ENCODE assay signal across 15 cellular contexts in the genomic region with DNA sequence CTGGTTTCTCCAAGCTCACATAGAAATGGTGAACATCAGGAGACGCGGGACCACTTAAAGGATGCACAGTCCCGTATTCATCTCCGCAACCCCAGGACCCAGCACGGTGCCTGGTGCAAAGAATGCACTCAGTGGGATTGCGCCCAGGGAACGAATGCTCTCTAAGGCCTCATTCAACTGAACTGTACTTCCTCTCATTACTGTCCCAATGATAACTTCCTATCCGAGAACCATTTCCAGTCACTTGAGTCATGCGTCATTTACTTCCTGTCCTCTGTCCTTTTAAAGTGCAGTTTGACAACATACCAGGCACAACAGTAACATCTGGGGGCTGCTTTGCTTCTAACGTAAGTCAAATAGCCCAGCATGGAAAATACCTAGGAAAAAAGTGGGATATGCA.
DNase-seq lines count a peak whose midpoint lies in the region; ATAC-seq and TF ChIP-seq lines count a peak whose summit lies in the region.
"Had no signal": no experiment of that assay in that cellular context is flagged by ENCODE, and none has a peak within 500 bp of the region (broad histone marks: within the 10 kb centered on the region; RNA-seq: fewer than 3 reads in every experiment).

No MANE protein-coding gene starts in this region.

- no peak overlapping the region for H4K5ac ChIP-seq in H9 (ENCODE audit: insufficient read length, low read depth, low read length)

- ATAC-seq in heart left ventricle (peak; percentile 55 to 90 (median 77)), HG02588 (IDR thresholded peaks at IDR 0.05; ENCODE audit: unreplicated experiment) (no peak), GM18511 (IDR thresholded peaks at IDR 0.05; ENCODE audit: unreplicated experiment) (no peak), GM18519 (IDR thresholded peaks at IDR 0.05; ENCODE audit: low FRiP score, unreplicated experiment) (no peak)

- DNase-seq in H9 = no peak
- DNase-seq in RPMI7951 (ENCODE audit: low read depth) = peak; percentile 37
- DNase-seq in heart left ventricle = peak in 4 of 5 donors; percentile 11 to 34 (median 28)
- no peak for DNase-seq in prostate gland (ENCODE audit: low spot score)
- no peak for DNase-seq in DMS79 (lab: John Stamatoyannopoulos, UW)
- DNase-seq: activated CD4-positive, alpha-beta T cell treated with anti-CD3 and anti-CD28 coated beads, Interleukin-2, amount 10 ng/mL, durations not matched to agents 7 days and 5 days; activated gamma-delta T cell treated with Interleukin-2 at 50 U/mL for 16 hours; esophagus squamous epithelium; NCI-H446 had no signal

- peaks cover 3% of the 10 kb centered on the region for H3K79me1 ChIP-seq in H9 (ENCODE audit: insufficient read depth, low read depth, low read length, poor library complexity, severe bottlenecking)

- no peak overlapping the region for H3K18ac ChIP-seq in H9 (ENCODE audit: insufficient read length, low read depth, low read length)

- H3K9ac ChIP-seq in H9 (ENCODE audit: extremely low read depth, insufficient read length, low read length) = no peak overlapping the region

- H4K8ac ChIP-seq in H9 (replicated peaks; ENCODE audit: insufficient read length, low read depth, low read length) = no peak overlapping the region

- H3K27me3 Mint-ChIP-seq in H9 (ENCODE audit: low read depth) = no peaks in the 10 kb centered on the region
- H3K27me3 Mint-ChIP-seq: activated CD4-positive, alpha-beta T cell treated with anti-CD3 and anti-CD28 coated beads, Interleukin-2, amount 10 ng/mL, durations not matched to agents 7 days and 5 days had no signal

- H2BK12ac ChIP-seq in H9 (ENCODE audit: insufficient read length, low read depth, low read length) = no peak overlapping the region

- no peak overlapping the region for H3K27ac ChIP-seq in H9 (ENCODE audit: insufficient read length, low read depth, low read length)
- H3K27ac ChIP-seq in heart left ventricle = peak overlapping the region in 5 of 12 donors; percentile 15 to 87 (median 40)
- peak overlapping the region; percentile 69 to 77 for H3K27ac ChIP-seq in prostate gland
- H3K27ac ChIP-seq: cardiac muscle cell, SJSA1 had no signal

- H3K79me2 ChIP-seq in H9 (ENCODE audit: insufficient read depth, low read length) = peaks cover 12% of the 10 kb centered on the region; the same call in 1 of the 2 replicates

- H3K27ac Mint-ChIP-seq in H9 = no peak overlapping the region; a peak in 1 of 7 replicates
- H3K27ac Mint-ChIP-seq: activated CD4-positive, alpha-beta T cell treated with anti-CD3 and anti-CD28 coated beads, Interleukin-2, amount 10 ng/mL, durations not matched to agents 7 days and 5 days had no signal

- no peak overlapping the region for H2AK5ac ChIP-seq in H9 (ENCODE audit: insufficient read length, low read length)

- no peak overlapping the region for H2AFZ ChIP-seq in H9 (ENCODE audit: low read length)

- no CpG with 5 or more reads among the region's 10 CpGs for WGBS in H9 (ENCODE audit: extremely low coverage, insufficient read length, low lambda C conversion rate)
- WGBS in heart left ventricle, 4 donors = 54 to 63% (median 60%) methylated on average over 10 of the region's 10 CpGs
- WGBS in prostate gland = 84% methylated on average over 10 of the region's 10 CpGs

- H3K14ac ChIP-seq in H9 (ENCODE audit: insufficient read depth, low read length) = no peak overlapping the region; the same call in 1 of the 2 replicates

- H2BK120ac ChIP-seq in H9 (ENCODE audit: low read depth, low read length, poor library complexity, severe bottlenecking) = no peak overlapping the region

- H3T11ph ChIP-seq in H9 (ENCODE audit: low read length) = no peak overlapping the region

- H3K23me2 ChIP-seq in H9 (ENCODE audit: insufficient read length, low read depth, low read length, poor library complexity, severe bottlenecking) = no peaks in the 10 kb centered on the region

- H3K36me3 ChIP-seq in heart left ventricle = no peaks in the 10 kb centered on the region
- no peaks in the 10 kb centered on the region for H3K36me3 ChIP-seq in prostate gland
- H3K36me3 ChIP-seq: cardiac muscle cell, SJSA1 had no signal

- H2BK5ac ChIP-seq in H9 (ENCODE audit: insufficient read length, low read length) = no peak overlapping the region

- H3K4me1 ChIP-seq in H9 (ENCODE audit: insufficient read depth, low read length) (peaks cover 6% of the 10 kb centered on the region; the same call in 1 of the 2 replicates), heart left ventricle (peaks cover 0 to 48% (median 0%) of the 10 kb centered on the region in 12 donors), prostate gland (replicated peaks) (peaks cover 8% of the 10 kb centered on the region)
- H3K4me1 ChIP-seq: SJSA1 had no signal

- H2BK15ac ChIP-seq in H9 (ENCODE audit: low read depth, low read length) = peak overlapping the region; percentile 71; the same call in 1 of the 2 replicates

- H3K23ac ChIP-seq in H9 (ENCODE audit: insufficient read length, low read depth, low read length) = no peak overlapping the region

- no peaks in the 10 kb centered on the region for H3K27me3 ChIP-seq in H9 (ENCODE audit: insufficient read depth, low read length)
- no peaks in the 10 kb centered on the region for H3K27me3 ChIP-seq in heart left ventricle
- no peaks in the 10 kb centered on the region for H3K27me3 ChIP-seq in prostate gland (replicated peaks; ENCODE audit: insufficient read depth)
- H3K27me3 ChIP-seq: cardiac muscle cell, esophagus squamous epithelium, SJSA1 had no signal

- H3K4me1 Mint-ChIP-seq in H9 = peaks cover 35% of the 10 kb centered on the region in 2 experiments
- H3K4me1 Mint-ChIP-seq: neural crest cell had no signal

- H3K4me3 ChIP-seq in heart left ventricle (peak overlapping the region in 1 of 12 donors; percentile 16), prostate gland (no peak overlapping the region)
- H3K4me3 ChIP-seq: cardiac muscle cell, esophagus squamous epithelium, SJSA1 had no signal

- TF ChIP-seq POLR2A in heart left ventricle (IDR thresholded peaks at IDR 0.05) (no peak), prostate gland (IDR thresholded peaks at IDR 0.05) (no peak)

- no peak overlapping the region for H4K91ac ChIP-seq in H9 (ENCODE audit: insufficient read length, low read depth, low read length)

- H3K9me3 Mint-ChIP-seq in H9 = no peaks in the 10 kb centered on the region
- H3K9me3 Mint-ChIP-seq: activated CD4-positive, alpha-beta T cell treated with anti-CD3 and anti-CD28 coated beads, Interleukin-2, amount 10 ng/mL, durations not matched to agents 7 days and 5 days; neural crest cell had no signal

- H3K4me3 Mint-ChIP-seq in H9 = no peak overlapping the region
- H3K4me3 Mint-ChIP-seq: activated CD4-positive, alpha-beta T cell treated with anti-CD3 and anti-CD28 coated beads, Interleukin-2, amount 10 ng/mL, durations not matched to agents 7 days and 5 days; neural crest cell had no signal

- H3K36me3 Mint-ChIP-seq in H9 (ENCODE audit: insufficient read depth in 1 of 3, low read depth in 3 of 3) = peaks cover 0 to 12% (median 5%) of the 10 kb centered on the region in 3 experiments; a peak in 4 of 7 replicates

- no peak overlapping the region for H2BK20ac ChIP-seq in H9 (ENCODE audit: low read depth, low read length, poor library complexity, severe bottlenecking)

- no peak for TF ChIP-seq CTCF in H9 (conservative IDR thresholded peaks at IDR 0.05)
- no peak for TF ChIP-seq CTCF in heart left ventricle (IDR thresholded peaks at IDR 0.05)
- no peak for TF ChIP-seq CTCF in prostate gland (IDR thresholded peaks at IDR 0.05)

- no peaks in the 10 kb centered on the region for H4K20me1 ChIP-seq in H9 (ENCODE audit: control insufficient read depth, insufficient read depth, insufficient read length)

- intact Hi-C loops in heart left ventricle (cut with DNase I) (no loop called here), prostate gland (cut with DNase I) (no loop called here)

- H3K56ac ChIP-seq in H9 (ENCODE audit: insufficient read length, low read depth, low read length) = no peak overlapping the region

- H3K4me2 ChIP-seq in H9 (ENCODE audit: insufficient read depth, insufficient read length, low read length) = no peak overlapping the region

- no peak overlapping the region for H3K4ac ChIP-seq in H9 (ENCODE audit: low read depth, low read length)

- H3K9me3 ChIP-seq in H9 (ENCODE audit: control insufficient read depth, low read depth, low read length) = no peaks in the 10 kb centered on the region
- H3K9me3 ChIP-seq in heart left ventricle = no peaks in the 10 kb centered on the region
- no peaks in the 10 kb centered on the region for H3K9me3 ChIP-seq in prostate gland
- H3K9me3 ChIP-seq: esophagus squamous epithelium, SJSA1 had no signal

Comparison
In these comparisons a context has a peak if more than half of its experiments do, and no peak if none do; other contexts are left out.
1. DNase-seq: peak in RPMI7951 (single experiment) and heart left ventricle (4 of 5); none in H9 (single experiment), prostate gland (single experiment) and DMS79 (single experiment).
2. ATAC-seq: peak in heart left ventricle (4 of 4); none in HG02588 (single experiment), GM18511 (single experiment) and GM18519 (single experiment).